In the genomic region with DNA sequence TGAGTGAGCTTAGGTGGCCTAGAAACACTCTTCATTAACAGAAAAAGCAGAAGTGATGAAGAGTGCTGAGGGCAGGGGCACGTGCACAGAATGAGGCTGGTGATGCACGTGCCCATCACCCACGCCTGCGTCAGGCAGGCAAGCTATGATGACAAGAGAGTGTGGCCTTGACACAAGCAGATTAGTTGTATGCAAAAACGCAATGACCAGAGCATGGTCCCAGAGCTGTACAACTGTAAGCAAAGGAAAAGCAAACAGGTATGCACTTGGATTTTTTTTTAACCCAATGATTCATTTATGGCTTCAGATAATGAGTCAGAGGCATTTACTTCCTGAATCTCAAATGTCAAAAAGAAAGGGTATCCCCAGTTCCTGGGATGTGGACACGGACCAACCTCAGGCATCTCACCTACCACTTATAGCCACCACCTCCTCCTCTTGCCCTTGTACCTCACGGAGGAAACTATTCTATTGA, we compare ENCODE assay signal across 9 cellular contexts. TPM values are rescaled to one million over a fixed set of nuclear protein-coding genes. Genes with fewer than 3 reads are reported as not detected.
A peak's percentile ranks its signal among the peaks of the same experiment; 100 is the strongest.
DNase-seq lines count a peak whose midpoint lies in the region; ATAC-seq, FAIRE-seq and TF ChIP-seq lines count a peak whose summit lies in the region.
"Had no signal": no experiment of that assay in that cellular context is flagged by ENCODE, and none has a peak within 500 bp of the region (broad histone marks: within the 10 kb centered on the region; RNA-seq: fewer than 3 reads in every experiment).

No MANE protein-coding gene starts in this region.

- H3K27ac ChIP-seq in GM23248 (no peak overlapping the region), kidney (ENCODE audit: low read depth in 2 of 2, low read length in 2 of 2) (no peak overlapping the region), upper lobe of left lung (no peak overlapping the region), smooth muscle cell (ENCODE audit: low read depth) (no peak overlapping the region)

- 79 to 83% methylated on average over 7 of the region's 7 CpGs for WGBS in GM23248 (ENCODE audit: low coverage in 1 of 2, low lambda C conversion rate in 2 of 2, missing lambda C conversion rate in 2 of 2), 2 experiments
- 65 to 69% methylated on average over 7 of the region's 7 CpGs for WGBS in upper lobe of left lung, 2 donors
- WGBS in smooth muscle cell (ENCODE audit: low lambda C conversion rate) = 83% methylated on average over 7 of the region's 7 CpGs

- CTCF ChIA-PET in T-cell (lab: Charles Lee) = no interaction called here

- no peak for ATAC-seq in upper lobe of left lung (ENCODE audit: low FRiP score in 2 of 2)
- ATAC-seq in T-cell (replicated peaks in 1 of 4) = no peak

- peaks cover 24 to 39% of the 10 kb centered on the region in 2 donors for H3K27me3 Mint-ChIP-seq in T-cell

- H3K79me2 ChIP-seq in GM23248 (ENCODE audit: insufficient read depth) (no peaks in the 10 kb centered on the region), smooth muscle cell (ENCODE audit: low read depth) (no peaks in the 10 kb centered on the region)

- TF ChIP-seq RAD21 in Ishikawa (IDR thresholded peaks at IDR 0.05; ENCODE audit: low read depth) = no peak

- H3K36me3 Mint-ChIP-seq in T-cell = no peaks in the 10 kb centered on the region
- H3K36me3 Mint-ChIP-seq: activated naive CD8-positive, alpha-beta T cell treated with anti-CD3 and anti-CD28 coated beads, Interleukin-2, amount 10 ng/mL, durations not matched to agents 7 days and 5 days had no signal

- H3K9ac ChIP-seq in GM23248 (no peak overlapping the region), kidney (ENCODE audit: low read length in 2 of 2) (no peak overlapping the region), smooth muscle cell (ENCODE audit: low read depth) (no peak overlapping the region)

- H3K4me3 ChIP-seq in GM23248 (no peak overlapping the region), kidney (ENCODE audit: low read length in 2 of 2) (no peak overlapping the region), upper lobe of left lung (no peak overlapping the region), smooth muscle cell (no peak overlapping the region)

- H3K9me3 Mint-ChIP-seq in T-cell = no peaks in the 10 kb centered on the region
- H3K9me3 Mint-ChIP-seq: activated naive CD8-positive, alpha-beta T cell treated with anti-CD3 and anti-CD28 coated beads, Interleukin-2, amount 10 ng/mL, durations not matched to agents 7 days and 5 days had no signal

- POLR2A ChIA-PET in T-cell (lab: Charles Lee) = no interaction called here

- no peaks in the 10 kb centered on the region for H3K9me3 ChIP-seq in GM23248 (ENCODE audit: low read depth)
- H3K9me3 ChIP-seq in kidney (ENCODE audit: control insufficient read depth in 1 of 2, low read length in 2 of 2) = no peaks in the 10 kb centered on the region
- no peaks in the 10 kb centered on the region for H3K9me3 ChIP-seq in upper lobe of left lung
- H3K9me3 ChIP-seq in smooth muscle cell (replicated peaks; ENCODE audit: low read depth) = no peaks in the 10 kb centered on the region

- H3K4me1 ChIP-seq in GM23248 (ENCODE audit: insufficient read depth) (peaks cover 20% of the 10 kb centered on the region), kidney (ENCODE audit: control insufficient read depth in 1 of 2, insufficient read depth in 1 of 2, low read depth in 1 of 2, low read length in 2 of 2) (peaks cover 0 to 3% of the 10 kb centered on the region in 2 donors), upper lobe of left lung (peaks cover 0 to 4% (median 2%) of the 10 kb centered on the region in 4 donors), smooth muscle cell (ENCODE audit: low read depth) (peaks cover 2% of the 10 kb centered on the region)

- H3K4me1 Mint-ChIP-seq in T-cell = no peaks in the 10 kb centered on the region

- peak; percentile 80 for FAIRE-seq in GM18507 (lab: Jason Lieb, UNC)
- FAIRE-seq in kidney (lab: Jason Lieb, UNC) = no peak

- in situ Hi-C loops in GM23248 (cut with MboI) = no loop called here

- H3K4me3 Mint-ChIP-seq in T-cell = no peak overlapping the region
- H3K4me3 Mint-ChIP-seq: activated naive CD8-positive, alpha-beta T cell treated with anti-CD3 and anti-CD28 coated beads, Interleukin-2, amount 10 ng/mL, durations not matched to agents 7 days and 5 days had no signal

- no peaks in the 10 kb centered on the region for H3K9me2 ChIP-seq in GM23248 (ENCODE audit: insufficient read depth)

- H3K27me3 ChIP-seq in GM23248 (replicated peaks; ENCODE audit: insufficient read depth) (no peaks in the 10 kb centered on the region), upper lobe of left lung (no peaks in the 10 kb centered on the region), smooth muscle cell (ENCODE audit: low read depth) (no peaks in the 10 kb centered on the region)

- H3K36me3 ChIP-seq in GM23248 (ENCODE audit: low read depth) (no peaks in the 10 kb centered on the region), kidney (ENCODE audit: control insufficient read depth in 1 of 2, insufficient read depth in 2 of 2, low read length in 2 of 2) (no peaks in the 10 kb centered on the region), upper lobe of left lung (no peaks in the 10 kb centered on the region), smooth muscle cell (ENCODE audit: low read depth) (no peaks in the 10 kb centered on the region)

- DNase-seq in GM18507 (ENCODE audit: extremely low spot score, insufficient read length, low read depth) = no peak
- peak; percentile 45 for DNase-seq in GM23248
- peak; percentile 41 for DNase-seq in kidney
- DNase-seq in upper lobe of left lung = no peak
- DNase-seq in T-cell = no peak
- DNase-seq in smooth muscle cell (lab: John Stamatoyannopoulos, UW; ENCODE audit: unreplicated experiment) = no peak
- no peak for DNase-seq in NCI-H1417 treated with DMSO at 0.1 percent for 48 hours (lab: John Stamatoyannopoulos, UW)
- DNase-seq: activated naive CD8-positive, alpha-beta T cell treated with anti-CD3 and anti-CD28 coated beads, Interleukin-2, amount 10 ng/mL, durations not matched to agents 7 days and 5 days had no signal

- H4K20me1 ChIP-seq in GM23248 (ENCODE audit: insufficient read depth) = no peaks in the 10 kb centered on the region
- H4K20me1 ChIP-seq in smooth muscle cell (ENCODE audit: low read depth) = no peaks in the 10 kb centered on the region

- TF ChIP-seq EP300 in Ishikawa (IDR thresholded peaks at IDR 0.05; ENCODE audit: borderline replicate concordance) (no peak), upper lobe of left lung (IDR thresholded peaks at IDR 0.05) (no peak)

- H3K4me2 ChIP-seq in GM23248 (ENCODE audit: unreplicated experiment) = no peak overlapping the region
- no peak overlapping the region for H3K4me2 ChIP-seq in smooth muscle cell

- peaks cover 26% of the 10 kb centered on the region for H3F3A ChIP-seq in GM23248 (ENCODE audit: insufficient read depth)
- no peaks in the 10 kb centered on the region for H3F3A ChIP-seq in smooth muscle cell (ENCODE audit: low read depth)

- intact Hi-C loops in kidney (cut with DNase I) = no loop called here

- TF ChIP-seq CTCF in kidney (IDR thresholded peaks at IDR 0.05; ENCODE audit: borderline replicate concordance, extremely low read depth, insufficient read depth) = no peak
- no peak for TF ChIP-seq CTCF in upper lobe of left lung (IDR thresholded peaks at IDR 0.05)
- no peak for TF ChIP-seq CTCF in smooth muscle cell (IDR thresholded peaks at IDR 0.05; ENCODE audit: borderline replicate concordance, insufficient read depth, poor library complexity, severe bottlenecking)

- no peak for TF ChIP-seq POLR2A in upper lobe of left lung (IDR thresholded peaks at IDR 0.05)

- no peak overlapping the region for H3K27ac Mint-ChIP-seq in T-cell
- H3K27ac Mint-ChIP-seq: activated naive CD8-positive, alpha-beta T cell treated with anti-CD3 and anti-CD28 coated beads, Interleukin-2, amount 10 ng/mL, durations not matched to agents 7 days and 5 days had no signal

- no peak overlapping the region for H2AFZ ChIP-seq in GM23248
- H2AFZ ChIP-seq in smooth muscle cell (ENCODE audit: low read depth) = no peak overlapping the region

TF ChIP-seq in Ishikawa, 13 proteins besides CTCF, POLR2A, EP300 and RAD21:
- TF ChIP-seq EGR1 (IDR thresholded peaks at IDR 0.05) = no peak
- TF ChIP-seq TEAD4 (IDR thresholded peaks at IDR 0.05) = peak; percentile 44; the same call in 1 of the 2 replicates

RNA-seq across cellular contexts. Expression of a gene that starts 9.1 kb away (rescaled TPM):
- not detected in 2 replicates for total RNA-seq in GM23248 (2014; rRNA removed; shearing (Covaris generic))
- not detected in 2 replicates for polyA plus RNA-seq in GM23248 (2016; fragmentation: Nextera tagmentation; extraction: Ambion mirVana)
- total RNA-seq in kidney = 7.0 TPM
- polyA plus RNA-seq in kidney (ENCODE audit: insufficient read depth, low read depth, low replicate concordance) = 42.7 TPM
- total RNA-seq in upper lobe of left lung = 1 to 10 TPM in 5 of 6 donors, not detected in 1; 2.3 to 8.1 (median 2.9) TPM
- not detected for total RNA-seq in T-cell
- total RNA-seq in smooth muscle cell = 0.13 and 0.18 TPM in 2 replicates
- 0.44 and 0.86 TPM in 2 replicates for polyA plus RNA-seq in smooth muscle cell
- total RNA-seq: activated naive CD8-positive, alpha-beta T cell treated with anti-CD3 and anti-CD28 coated beads, Interleukin-2, amount 10 ng/mL, durations not matched to agents 7 days and 5 days had no signal

RNA-seq across cellular contexts. Expression of a gene that starts 27.4 kb away (rescaled TPM):
- not detected in 2 replicates for total RNA-seq in GM23248 (2014; rRNA removed; shearing (Covaris generic))
- polyA plus RNA-seq in GM23248 (2016; fragmentation: Nextera tagmentation; extraction: Ambion mirVana) (not detected in 2 replicates), kidney (ENCODE audit: insufficient read depth, low read depth, low replicate concordance) (22.7 TPM), smooth muscle cell (not detected in 2 replicates)
- total RNA-seq in kidney (1.4 TPM), upper lobe of left lung (under 1 TPM in 2 of 6 donors, not detected in 4; under 0.01 to 0.10 TPM), T-cell (not detected), smooth muscle cell (not detected in 2 replicates)
- total RNA-seq: activated naive CD8-positive, alpha-beta T cell treated with anti-CD3 and anti-CD28 coated beads, Interleukin-2, amount 10 ng/mL, durations not matched to agents 7 days and 5 days had no signal

Comparison
In these comparisons a context has a peak if more than half of its experiments do, and no peak if none do; other contexts are left out.
1. DNase-seq: peak in GM23248 (single experiment) and kidney (single experiment); none in GM18507 (single experiment), upper lobe of left lung (0 of 2), T-cell (0 of 34), smooth muscle cell (single experiment) and NCI-H1417 treated with DMSO at 0.1 percent for 48 hours (single experiment).